12 cellular contexts compared by ENCODE assay signal in genomic region chrX:132226169-132226568, GRCh38. TPM values are rescaled to one million over a fixed set of nuclear protein-coding genes. Genes with fewer than 3 reads are reported as not detected.
DNase-seq lines count a peak whose midpoint lies in the region; ATAC-seq, FAIRE-seq and TF ChIP-seq lines count a peak whose summit lies in the region.
"Had no signal": no experiment of that assay in that cellular context is flagged by ENCODE, and none has a peak within 500 bp of the region (broad histone marks: within the 10 kb centered on the region; RNA-seq: fewer than 3 reads in every experiment).

No MANE protein-coding gene starts in this region.

- no peaks in the 10 kb centered on the region for H3K9me2 ChIP-seq in hepatocyte (replicated peaks; ENCODE audit: insufficient read depth)

- H3K23ac ChIP-seq in H9 (ENCODE audit: insufficient read length, low read depth, low read length) = no peak overlapping the region

- H3K4me1 Mint-ChIP-seq in H9 = peaks cover 4 to 5% of the 10 kb centered on the region in 2 experiments; a peak in 2 of 4 replicates

- 100% methylated on average over 1 of the region's 4 CpGs for WGBS in H9 (ENCODE audit: extremely low coverage, insufficient read length, low lambda C conversion rate)
- 67% methylated on average over 4 of the region's 4 CpGs for WGBS in hepatocyte (ENCODE audit: low lambda C conversion rate, missing lambda C conversion rate)

- TF ChIP-seq CTCF in BJ (IDR thresholded peaks at IDR 0.05; ENCODE audit: insufficient read depth, low read depth, low read length) (peak; percentile 36; the same call in 1 of the 2 replicates), H9 (conservative IDR thresholded peaks at IDR 0.05) (peak; percentile 76), hepatocyte (IDR thresholded peaks at IDR 0.05; ENCODE audit: poor library complexity) (peak; percentile 53)

- H3K4me2 ChIP-seq in H9 (ENCODE audit: insufficient read depth, insufficient read length, low read length) = no peak overlapping the region
- no peak overlapping the region for H3K4me2 ChIP-seq in hepatocyte

- no peak overlapping the region for H3K4ac ChIP-seq in H9 (ENCODE audit: low read depth, low read length)

- POLR2A ChIA-PET in BJ (lab: Charles Lee) = interaction anchor here (0.6 kb wide), 1 partner anchor 135 kb away, joined by 4 read pairs; no protein-coding TSS in a partner anchor

- H3K9me3 Mint-ChIP-seq in H9 = no peaks in the 10 kb centered on the region

- H2AFZ ChIP-seq in H9 (ENCODE audit: low read length) = no peak overlapping the region
- no peak overlapping the region for H2AFZ ChIP-seq in hepatocyte

- H3K27me3 Mint-ChIP-seq in H9 (ENCODE audit: low read depth) = no peaks in the 10 kb centered on the region

- H3K36me3 Mint-ChIP-seq in H9 (ENCODE audit: insufficient read depth in 1 of 3, low read depth in 3 of 3) = no peaks in the 10 kb centered on the region

- H2BK5ac ChIP-seq in H9 (ENCODE audit: insufficient read length, low read length) = no peak overlapping the region

- no peak for ATAC-seq in left lobe of liver

- no peaks in the 10 kb centered on the region for H3K36me3 ChIP-seq in BJ (ENCODE audit: control insufficient read depth, insufficient read depth, low read length)
- no peaks in the 10 kb centered on the region for H3K36me3 ChIP-seq in hepatocyte (replicated peaks; ENCODE audit: insufficient read depth, low read depth)

- no peak overlapping the region for H2BK20ac ChIP-seq in H9 (ENCODE audit: low read depth, low read length, poor library complexity, severe bottlenecking)

- no peaks in the 10 kb centered on the region for H3K79me1 ChIP-seq in H9 (ENCODE audit: insufficient read depth, low read depth, low read length, poor library complexity, severe bottlenecking)

- H3K9me3 ChIP-seq in H9 (ENCODE audit: control insufficient read depth, low read depth, low read length) (no peaks in the 10 kb centered on the region), hepatocyte (ENCODE audit: low read depth) (no peaks in the 10 kb centered on the region)

- peak; percentile 83 for FAIRE-seq in TTC549 (lab: Jason Lieb, UNC)
- FAIRE-seq: H54 had no signal

- no peak overlapping the region for H3K18ac ChIP-seq in H9 (ENCODE audit: insufficient read length, low read depth, low read length)

- H3K4me3 ChIP-seq in BJ (ENCODE audit: low read depth, low read length) (no peak overlapping the region), hepatocyte (no peak overlapping the region)

- no peak overlapping the region for H2BK15ac ChIP-seq in H9 (ENCODE audit: low read depth, low read length)

- in situ Hi-C loops in G401 (cut with HindIII; ENCODE audit: low sequenced_read_pairs) = no loop called here

- H4K91ac ChIP-seq in H9 (ENCODE audit: insufficient read length, low read depth, low read length) = no peak overlapping the region

- CTCF ChIA-PET in BJ (lab: Yijun Ruan, JAX) = interaction anchor here (0.5 to 1.8 kb wide), 5 partner anchors 66 to 388 kb away, joined by 3 to 10 read pairs (median 4); no protein-coding TSS in a partner anchor

- no peaks in the 10 kb centered on the region for H3K23me2 ChIP-seq in H9 (ENCODE audit: insufficient read length, low read depth, low read length, poor library complexity, severe bottlenecking)

- no peaks in the 10 kb centered on the region for H4K20me1 ChIP-seq in H9 (ENCODE audit: control insufficient read depth, insufficient read depth, insufficient read length)
- H4K20me1 ChIP-seq in hepatocyte (ENCODE audit: insufficient read depth, poor library complexity, severe bottlenecking) = no peaks in the 10 kb centered on the region

- H4K8ac ChIP-seq in H9 (replicated peaks; ENCODE audit: insufficient read length, low read depth, low read length) = no peak overlapping the region

- H2AK5ac ChIP-seq in H9 (ENCODE audit: insufficient read length, low read length) = no peak overlapping the region

- H3K79me2 ChIP-seq in H9 (ENCODE audit: insufficient read depth, low read length) = no peaks in the 10 kb centered on the region
- no peaks in the 10 kb centered on the region for H3K79me2 ChIP-seq in hepatocyte

- H3K4me1 ChIP-seq in H9 (ENCODE audit: insufficient read depth, low read length) = no peaks in the 10 kb centered on the region
- no peaks in the 10 kb centered on the region for H3K4me1 ChIP-seq in hepatocyte (ENCODE audit: insufficient read depth)

- no peak overlapping the region for H3K14ac ChIP-seq in H9 (ENCODE audit: insufficient read depth, low read length)

- no peak overlapping the region for H3K4me3 Mint-ChIP-seq in H9

- H3K27me3 ChIP-seq in BJ (ENCODE audit: control insufficient read depth, insufficient read depth, low read length) = no peaks in the 10 kb centered on the region
- no peaks in the 10 kb centered on the region for H3K27me3 ChIP-seq in H9 (ENCODE audit: insufficient read depth, low read length)
- H3K27me3 ChIP-seq in hepatocyte = no peaks in the 10 kb centered on the region

- no peak overlapping the region for H4K5ac ChIP-seq in H9 (ENCODE audit: insufficient read length, low read depth, low read length)

- H2BK12ac ChIP-seq in H9 (ENCODE audit: insufficient read length, low read depth, low read length) = no peak overlapping the region

- no peak overlapping the region for H3K9ac ChIP-seq in H9 (ENCODE audit: extremely low read depth, insufficient read length, low read length)

- H3K27ac Mint-ChIP-seq in H9 = no peak overlapping the region

- H3K27ac ChIP-seq in H9 (ENCODE audit: insufficient read length, low read depth, low read length) (no peak overlapping the region), hepatocyte (no peak overlapping the region)

- DNase-seq in BJ (ENCODE audit: low read depth) (no peak), H9 (no peak), hepatocyte (ENCODE audit: low spot score) (no peak), left lobe of liver (ENCODE audit: low spot score) (no peak), NCI-H526 treated with DMSO at 0.1 percent for 48 hours (lab: John Stamatoyannopoulos, UW) (no peak), D341Med (ENCODE audit: low spot score) (no peak), G401 (ENCODE audit: low spot score) (no peak)
- DNase-seq: activated naive CD4-positive, alpha-beta T cell treated with Interleukin-2 at 50 U/mL for 16 hours; hippocampal formation; stimulated activated naive CD4-positive, alpha-beta T cell treated with Interleukin-2 at 50 U/mL for 16 hours had no signal

- no peak overlapping the region for H3T11ph ChIP-seq in H9 (ENCODE audit: low read length)

- no peak overlapping the region for H2BK120ac ChIP-seq in H9 (ENCODE audit: low read depth, low read length, poor library complexity, severe bottlenecking)

- H3K56ac ChIP-seq in H9 (ENCODE audit: insufficient read length, low read depth, low read length) = no peak overlapping the region

RNA-seq across cellular contexts. Expression of gene RAP2C, which starts 6.9 kb away (rescaled TPM):
- polyA plus RNA-seq in BJ (2011; rRNA removed) (9.0 and 14.0 TPM in 2 replicates), hepatocyte (30.0 and 32.2 TPM in 2 replicates)
- polyA minus RNA-seq in BJ (2011; rRNA and poly(A)+ RNA removed) = 13.4 and 15.9 TPM in 2 replicates
- total RNA-seq in H9 (2021) (52.7 and 59.0 TPM in 2 replicates), hepatocyte (53.8 and 57.4 TPM in 2 replicates), left lobe of liver (30.1 TPM)
- 14.8 and 22.6 TPM in 2 replicates for total RNA-seq in G401 (2014; rRNA removed; shearing (Covaris generic))
